1 cellular context compared by ENCODE assay signal in genomic region chr3:122618614-122619013, GRCh38.
TF ChIP-seq lines count a peak whose summit lies in the region.

No MANE protein-coding gene starts in this region.

TF ChIP-seq in HepG2, 621 proteins besides CTCF, POLR2A, EP300 and RAD21:
- TF ChIP-seq STAG1 (CRISPR knock-in tag; IDR thresholded peaks at IDR 0.05): peak; percentile 7; the same call in 1 of the 2 replicates
- TF ChIP-seq TP53 (CRISPR knock-in tag; conservative IDR thresholded peaks at IDR 0.05): no peak
TF ChIP-seq in HepG2: peak in this region for 1.
